ENCODE assay signal across 1 cellular context in genomic region chr2:204958371-204958770, GRCh38.
TF ChIP-seq lines count a peak whose summit lies in the region.

No MANE protein-coding gene starts in this region.

TF ChIP-seq in IMR-90, 13 proteins besides CTCF, POLR2A, EP300 and RAD21 (continued from another document):
- TF ChIP-seq USF2 (IDR thresholded peaks at IDR 0.05; ENCODE audit: low read depth, low read length), result no peak
